31 cellular contexts compared by ENCODE assay signal in genomic region chr2:217335341-217335966, GRCh38.
DNase-seq lines count a peak whose midpoint lies in the region; ATAC-seq and TF ChIP-seq lines count a peak whose summit lies in the region.
"Had no signal": no experiment of that assay in that cellular context is flagged by ENCODE, and none has a peak within 500 bp of the region (broad histone marks: within the 10 kb centered on the region; RNA-seq: fewer than 3 reads in every experiment).

No MANE protein-coding gene starts in this region.

- H2AFZ ChIP-seq in PC-3 (ENCODE audit: low read length), result no peak overlapping the region
- no peak overlapping the region for H2AFZ ChIP-seq in SK-N-SH (ENCODE audit: low read depth)

- H3K9me2 ChIP-seq in PC-3 (replicated peaks; ENCODE audit: low read length) (no peaks in the 10 kb centered on the region), SK-N-SH (no peaks in the 10 kb centered on the region)

- H3K27me3 ChIP-seq in PC-3 (ENCODE audit: low read length) (no peaks in the 10 kb centered on the region), SK-N-SH (ENCODE audit: insufficient read depth) (no peaks in the 10 kb centered on the region), MG63 (no peaks in the 10 kb centered on the region)
- H3K27me3 ChIP-seq: heart right ventricle, left lung, right atrium auricular region had no signal

- DNase-seq in EH (ENCODE audit: low read depth) (peak; percentile 26), PC-3 (peak; percentile 72), fibroblast of mammary gland (ENCODE audit: low read depth) (peak; percentile 27), progenitor cell of endocrine pancreas (ENCODE audit: low spot score, unreplicated experiment) (no peak), SK-N-SH (no peak), pons (ENCODE audit: low spot score) (no peak), NK-92 (lab: John Stamatoyannopoulos, UW; ENCODE audit: unreplicated experiment) (no peak), MG63 (no peak)
- DNase-seq: activated B cell treated with CpG ODN at 0.5 μM for 24 hours; anterior cingulate cortex; central memory CD4-positive, alpha-beta T cell; heart right ventricle; midbrain; NCI-H1436; NCI-H2107; NCI-H446 treated with DMSO at 0.1 percent for 48 hours; OCI-M1; SHP77 treated with DMSO at 0.1 percent for 48 hours; stimulated activated CD4-positive, alpha-beta T cell treated with anti-CD3 and anti-CD28 coated beads, Interleukin-12 subunit alpha, Interleukin-12 subunit beta, amount 100 ng/mL, for 4 hours; stimulated activated CD4-positive, alpha-beta T cell treated with anti-CD3 and anti-CD28 coated beads, Interleukin-4, amount 100 ng/mL, for 4 hours; stimulated activated naive CD4-positive, alpha-beta T cell; SW 1271; T1000 had no signal

- peaks cover 39% of the 10 kb centered on the region for H3K4me1 Mint-ChIP-seq in progenitor cell of endocrine pancreas (ENCODE audit: low read depth)
- H3K4me1 Mint-ChIP-seq: activated B cell treated with CpG ODN at 0.5 μM for 24 hours, IgD-negative memory B cell had no signal

- H3K79me2 ChIP-seq in PC-3 (ENCODE audit: low read length) (no peaks in the 10 kb centered on the region), SK-N-SH (ENCODE audit: insufficient read depth) (no peaks in the 10 kb centered on the region)

- TF ChIP-seq CTCF in PC-3 (conservative IDR thresholded peaks at IDR 0.05; ENCODE audit: low read depth, low read length), result no peak
- no peak for TF ChIP-seq CTCF in fibroblast of mammary gland (conservative IDR thresholded peaks at IDR 0.05; ENCODE audit: control insufficient read depth, insufficient read depth, low read depth, low read length)
- TF ChIP-seq CTCF in progenitor cell of endocrine pancreas (IDR thresholded peaks at IDR 0.05; ENCODE audit: unreplicated experiment), result no peak
- TF ChIP-seq CTCF in SK-N-SH (IDR thresholded peaks at IDR 0.05), result no peak

- H3K4me3 ChIP-seq in PC-3 (ENCODE audit: low read length) (no peak overlapping the region), fibroblast of mammary gland (ENCODE audit: control insufficient read depth, low read depth, low read length) (no peak overlapping the region), SK-N-SH (ENCODE audit: low read depth in 2 of 2, low read length in 1 of 2) (no peak overlapping the region), MG63 (no peak overlapping the region)
- H3K4me3 ChIP-seq: HAP-1, heart right ventricle, left lung, right atrium auricular region had no signal

- no peak overlapping the region for H3K4me3 Mint-ChIP-seq in progenitor cell of endocrine pancreas (ENCODE audit: low read depth)
- H3K4me3 Mint-ChIP-seq: activated B cell treated with CpG ODN at 0.5 μM for 24 hours; dendritic cell treated with granulocyte-macrophage colony-stimulating factor and Interleukin-4, amounts not matched to agents 40 ng/mL and 50 ng/mL, for 4 days; IgD-negative memory B cell; natural killer cell treated with Interleukin-12 subunit alpha and Interleukin-12 subunit beta and Interleukin-15 and Interleukin-18, amount 100 ng/mL, for 72 hours had no signal

- H3K4me1 ChIP-seq in PC-3 (ENCODE audit: insufficient read depth, low read length) (peaks cover 56% of the 10 kb centered on the region), SK-N-SH (ENCODE audit: control insufficient read depth in 1 of 2, insufficient read depth in 2 of 2, low read depth in 1 of 2, low read length in 1 of 2) (peaks cover 2 to 37% of the 10 kb centered on the region in 2 experiments; a peak in 2 of 4 replicates)

- H3K4me2 ChIP-seq in PC-3 (ENCODE audit: low read length), result peak overlapping the region; percentile 21
- H3K4me2 ChIP-seq in SK-N-SH, result no peak overlapping the region

- peak overlapping the region; percentile 63 for H3K27ac Mint-ChIP-seq in progenitor cell of endocrine pancreas
- H3K27ac Mint-ChIP-seq: activated B cell treated with CpG ODN at 0.5 μM for 24 hours; activated naive CD4-positive, alpha-beta T cell treated with anti-CD3 and anti-CD28 coated beads, Interleukin-2, amount 50 U/mL, for 72 hours; dendritic cell treated with granulocyte-macrophage colony-stimulating factor and Interleukin-4, amounts not matched to agents 40 ng/mL and 50 ng/mL, for 4 days; IgD-negative memory B cell; natural killer cell treated with Interleukin-12 subunit alpha and Interleukin-12 subunit beta and Interleukin-15 and Interleukin-18, amount 100 ng/mL, for 72 hours had no signal

- POLR2A ChIA-PET in PC-3 (lab: Charles Lee; ENCODE audit: unreplicated experiment) (no interaction called here), SK-N-SH (lab: Yijun Ruan, JAX) (no interaction called here)

- CTCF ChIA-PET in PC-3 (lab: Charles Lee) (no interaction called here), SK-N-SH (lab: Yijun Ruan, JAX) (no interaction called here)

- no peak for TF ChIP-seq EP300 in SK-N-SH (IDR thresholded peaks at IDR 0.05; ENCODE audit: borderline replicate concordance in 1 of 2, low read depth in 1 of 2, low read length in 1 of 2)

- 72% methylated on average over 5 of the region's 5 CpGs for WGBS in SK-N-SH (ENCODE audit: low lambda C conversion rate)

- H3K9me3 Mint-ChIP-seq in progenitor cell of endocrine pancreas (ENCODE audit: low read depth), result no peaks in the 10 kb centered on the region
- H3K9me3 Mint-ChIP-seq: activated B cell treated with CpG ODN at 0.5 μM for 24 hours; dendritic cell treated with granulocyte-macrophage colony-stimulating factor and Interleukin-4, amounts not matched to agents 40 ng/mL and 50 ng/mL, for 4 days; natural killer cell treated with Interleukin-12 subunit alpha and Interleukin-12 subunit beta and Interleukin-15 and Interleukin-18, amount 100 ng/mL, for 72 hours had no signal

- H4K20me1 ChIP-seq in PC-3 (ENCODE audit: low read length) (no peaks in the 10 kb centered on the region), SK-N-SH (ENCODE audit: insufficient read depth) (no peaks in the 10 kb centered on the region)

- no peaks in the 10 kb centered on the region for H3K36me3 ChIP-seq in PC-3 (ENCODE audit: low read depth, low read length)
- H3K36me3 ChIP-seq in SK-N-SH (replicated peaks in 1 of 2; ENCODE audit: control insufficient read depth in 1 of 2, insufficient read depth in 2 of 2, low read length in 1 of 2), result no peaks in the 10 kb centered on the region
- H3K36me3 ChIP-seq in MG63, result no peaks in the 10 kb centered on the region
- H3K36me3 ChIP-seq: HAP-1, heart right ventricle, left lung, right atrium auricular region had no signal

- BruUV-seq in PC-3 (replicated peaks; lab: Mats Ljungman, UMichigan), result no TSS peak

- no peaks in the 10 kb centered on the region for H3F3A ChIP-seq in PC-3 (ENCODE audit: low read length, unreplicated experiment)
- H3F3A ChIP-seq in SK-N-SH (replicated peaks; ENCODE audit: insufficient read depth), result peaks cover 5% of the 10 kb centered on the region

- TF ChIP-seq RAD21 in SK-N-SH (IDR thresholded peaks at IDR 0.05; ENCODE audit: low read length), result no peak

- 0 out of 2 replicates have a peak overlapping the region, but pooled peaks have one; percentile 6 for H3K27ac ChIP-seq in PC-3 (ENCODE audit: low read length)
- H3K27ac ChIP-seq in SK-N-SH (ENCODE audit: low read depth in 2 of 2, low read length in 1 of 2), result no peak overlapping the region
- H3K27ac ChIP-seq: C4-2B, heart right ventricle, left lung, right atrium auricular region had no signal

- H3K36me3 Mint-ChIP-seq in progenitor cell of endocrine pancreas (ENCODE audit: insufficient read depth), result no peaks in the 10 kb centered on the region
- H3K36me3 Mint-ChIP-seq: activated naive CD4-positive, alpha-beta T cell treated with anti-CD3 and anti-CD28 coated beads, Interleukin-2, amount 50 U/mL, for 72 hours; natural killer cell treated with Interleukin-12 subunit alpha and Interleukin-12 subunit beta and Interleukin-15 and Interleukin-18, amount 100 ng/mL, for 72 hours had no signal

- H3K9ac ChIP-seq in PC-3 (ENCODE audit: low read length), result no peak overlapping the region
- no peak overlapping the region for H3K9ac ChIP-seq in SK-N-SH

- H3K9me3 ChIP-seq in PC-3 (ENCODE audit: low read length) (no peaks in the 10 kb centered on the region), SK-N-SH (no peaks in the 10 kb centered on the region), MG63 (no peaks in the 10 kb centered on the region)
- H3K9me3 ChIP-seq: HAP-1, heart right ventricle, left lung, right atrium auricular region had no signal

- H3K27me3 Mint-ChIP-seq in progenitor cell of endocrine pancreas, result no peaks in the 10 kb centered on the region

- peak; percentile 64 for ATAC-seq in PC-3
- ATAC-seq: activated naive CD4-positive, alpha-beta T cell treated with anti-CD3 and anti-CD28 coated beads, Interleukin-2, amount 50 U/mL, for 72 hours; heart right ventricle; left lung; natural killer cell treated with Interleukin-12 subunit alpha and Interleukin-12 subunit beta and Interleukin-15 and Interleukin-18, amount 100 ng/mL, for 72 hours had no signal

- intact Hi-C loops in PC-3 (cut with micrococcal nuclease), result no loop called here

TF ChIP-seq in SK-N-SH, 30 proteins besides CTCF, POLR2A, EP300 and RAD21:
- no peak for TF ChIP-seq JUND (IDR thresholded peaks at IDR 0.05)
- no peak for TF ChIP-seq RXRA (IDR thresholded peaks at IDR 0.05; ENCODE audit: borderline replicate concordance, low read depth)
- no peak for TF ChIP-seq SMC3 (IDR thresholded peaks at IDR 0.05; ENCODE audit: low read depth, low read length)
- TF ChIP-seq FOXM1 (IDR thresholded peaks at IDR 0.05; ENCODE audit: low read depth), result no peak
- TF ChIP-seq PBX3 (IDR thresholded peaks at IDR 0.05), result no peak
- no peak for TF ChIP-seq TCF12 (IDR thresholded peaks at IDR 0.05)
TF ChIP-seq in SK-N-SH: peak in this region for 0.

Comparison
In these comparisons a context has a peak if more than half of its experiments do, and no peak if none do; other contexts are left out.
1. DNase-seq: peak in EH (single experiment), PC-3 (single experiment) and fibroblast of mammary gland (single experiment); none in progenitor cell of endocrine pancreas (single experiment), SK-N-SH (single experiment), pons (single experiment), NK-92 (single experiment) and MG63 (single experiment).